ENCODE assay signal across 1 cellular context in genomic region chr3:157086775-157087174, GRCh38.
TF ChIP-seq lines count a peak whose summit lies in the region.

No MANE protein-coding gene starts in this region.

TF ChIP-seq in IMR-90, 13 proteins besides CTCF, POLR2A, EP300 and RAD21:
- no peak for TF ChIP-seq USF2 (IDR thresholded peaks at IDR 0.05; ENCODE audit: low read depth, low read length)
- no peak for TF ChIP-seq SMC3 (IDR thresholded peaks at IDR 0.05; ENCODE audit: low read depth, low read length)
